13 cellular contexts compared by ENCODE assay signal in the genomic region with DNA sequence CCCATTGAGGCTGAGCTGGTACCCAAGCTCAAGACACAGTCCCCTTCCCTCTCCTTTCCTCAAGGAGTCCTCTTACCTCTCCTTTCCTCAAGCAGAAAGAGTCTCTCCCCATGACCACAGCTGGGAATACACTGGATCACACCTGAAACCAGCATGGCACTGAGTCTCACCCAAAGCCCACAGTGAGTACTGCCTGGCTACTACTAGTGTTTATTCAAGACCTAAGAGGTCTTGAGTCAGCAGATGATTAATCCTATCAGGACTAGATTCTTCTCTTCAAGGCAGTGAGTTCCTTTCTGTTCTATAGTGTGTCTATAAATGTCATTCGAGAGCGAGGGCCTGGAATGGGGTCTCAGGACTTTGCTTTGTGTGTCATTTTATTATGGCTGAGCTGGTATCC.
"Had no signal": no experiment of that assay in that cellular context is flagged by ENCODE, and none has a peak within 500 bp of the region (broad histone marks: within the 10 kb centered on the region; RNA-seq: fewer than 3 reads in every experiment).

No MANE protein-coding gene starts in this region.

- H3K4me3 ChIP-seq: lower lobe of right lung, right atrium auricular region, transverse colon had no signal

- H3K9me3 ChIP-seq: lower lobe of right lung, transverse colon had no signal

- H3K4me1 ChIP-seq: lower lobe of right lung, right atrium auricular region, transverse colon had no signal

- H3K27ac ChIP-seq: lower lobe of right lung, right atrium auricular region, transverse colon, VCaP had no signal

- ATAC-seq: activated CD4-positive, alpha-beta T cell treated with anti-CD3 and anti-CD28 coated beads for 36 hours had no signal

- H3K27me3 ChIP-seq: right atrium auricular region, transverse colon had no signal

- H3K36me3 ChIP-seq: lower lobe of right lung, right atrium auricular region, transverse colon had no signal

- DNase-seq: activated CD4-positive, alpha-beta memory T cell treated with anti-CD3 and anti-CD28 coated beads, Interleukin-2, amount 10 ng/mL, durations not matched to agents 7 days and 5 days; activated CD4-positive, alpha-beta T cell treated with anti-CD3 and anti-CD28 coated beads for 36 hours; activated naive CD4-positive, alpha-beta T cell; cortex of kidney; effector CD8-positive, alpha-beta T cell; hippocampal formation; lower lobe of right lung; naive B cell; posterior cingulate gyrus; stimulated activated naive B cell treated with anti-CD40 and anti-IgM and Interleukin-4, amounts not matched to agents 10 μg/mL and 1 μg/mL and 100 μg/mL, for 72 hours; transverse colon had no signal
